In the genomic region with DNA sequence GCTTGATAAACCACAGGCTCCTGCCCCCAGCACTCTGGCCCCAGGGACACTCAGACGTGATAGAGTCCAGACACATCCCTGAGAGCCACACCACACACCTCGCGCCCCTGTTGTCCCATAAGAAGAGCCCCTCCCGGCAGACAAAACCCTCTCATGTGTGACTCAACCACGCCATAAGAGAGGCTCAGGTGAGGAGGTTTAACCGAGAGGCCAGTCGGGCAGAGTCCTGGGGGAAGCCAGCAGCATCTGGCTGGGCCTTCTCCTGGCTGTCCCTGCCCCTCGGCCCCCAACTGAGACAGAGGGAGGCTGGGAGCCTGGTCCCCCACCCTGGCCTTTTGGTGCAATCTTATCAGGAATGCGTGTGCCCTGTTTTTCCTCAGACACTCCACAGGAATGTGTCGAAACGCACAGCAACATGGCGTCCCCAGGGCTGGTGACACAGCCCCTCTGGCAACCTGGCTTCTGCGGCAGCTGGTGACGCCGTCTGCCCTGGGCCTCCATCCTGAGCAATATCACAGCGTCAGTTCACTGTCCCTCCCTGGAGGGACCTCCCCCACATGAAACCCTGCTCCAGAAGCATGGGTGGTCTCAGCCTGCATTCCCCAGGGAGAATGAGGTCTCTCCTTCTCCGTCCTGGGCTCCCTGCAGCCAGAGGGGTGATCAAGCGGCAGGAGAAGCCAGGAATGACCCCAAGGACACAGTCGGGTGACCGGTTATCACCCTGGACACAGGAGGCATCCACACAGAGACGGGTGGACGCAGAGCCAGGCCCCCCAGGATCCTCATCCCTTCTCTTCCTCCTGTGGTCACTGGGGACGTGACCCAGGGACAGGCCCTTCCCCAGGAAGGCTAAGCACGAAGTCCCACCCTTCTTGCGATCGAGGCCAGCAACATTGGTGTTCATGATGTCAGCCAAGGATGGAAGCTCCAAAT, we compare ENCODE assay signal across 16 cellular contexts.
"Had no signal": no experiment of that assay in that cellular context is flagged by ENCODE, and none has a peak within 500 bp of the region (broad histone marks: within the 10 kb centered on the region; RNA-seq: fewer than 3 reads in every experiment).

No MANE protein-coding gene starts in this region.

- H3K36me3 ChIP-seq: neutrophil had no signal

- H3K27ac Mint-ChIP-seq: activated CD8-positive, alpha-beta T cell treated with anti-CD3 and anti-CD28 coated beads, Interleukin-2, amount 10 ng/mL, durations not matched to agents 7 days and 5 days; activated T-helper 1 cell treated with anti-CD3 and anti-CD28 coated beads, Interleukin-12 subunit alpha, Interleukin-12 subunit beta, Interleukin-2, Interleukin-4 antibody, amounts not matched to agents 30 ng/mL and 10 ng/mL and 1 ng/mL, durations not matched to agents 14 hours and 24 hours and 36 hours; stimulated activated naive CD8-positive, alpha-beta T cell treated with anti-CD3 and anti-CD28 coated beads, Interleukin-15, Interleukin-2, amounts not matched to agents 100 ng/mL and 50 ng/mL, for 24 hours; T-helper 1 cell treated with Interleukin-12 subunit alpha and Interleukin-12 subunit beta and Interleukin-4 antibody, amounts not matched to agents 30 μg/mL and 1 μg/mL, for 36 hours had no signal

- H3K4me3 Mint-ChIP-seq: activated CD8-positive, alpha-beta T cell treated with anti-CD3 and anti-CD28 coated beads, Interleukin-2, amount 10 ng/mL, durations not matched to agents 7 days and 5 days; activated T-helper 1 cell treated with anti-CD3 and anti-CD28 coated beads, Interleukin-12 subunit alpha, Interleukin-12 subunit beta, Interleukin-2, Interleukin-4 antibody, amounts not matched to agents 30 ng/mL and 10 ng/mL and 1 ng/mL, durations not matched to agents 14 hours and 24 hours and 36 hours; stimulated activated naive CD8-positive, alpha-beta T cell treated with anti-CD3 and anti-CD28 coated beads, Interleukin-15, Interleukin-2, amounts not matched to agents 100 ng/mL and 50 ng/mL, for 24 hours; T-helper 1 cell treated with Interleukin-12 subunit alpha and Interleukin-12 subunit beta and Interleukin-4 antibody, amounts not matched to agents 30 μg/mL and 1 μg/mL, for 36 hours had no signal

- DNase-seq: activated CD4-positive, alpha-beta T cell treated with anti-CD3 and anti-CD28 coated beads for 4 hours; activated CD8-positive, alpha-beta memory T cell treated with anti-CD3 and anti-CD28 coated beads, Interleukin-2, amount 50 U/mL, for 48 hours; activated CD8-positive, alpha-beta T cell treated with anti-CD3 and anti-CD28 coated beads, Interleukin-2, amount 10 ng/mL, durations not matched to agents 7 days and 5 days; activated naive CD4-positive, alpha-beta T cell treated with Interleukin-2 at 50 U/mL for 16 hours; central memory CD4-positive, alpha-beta T cell; cortex of kidney; effector memory CD4-positive, alpha-beta T cell; hypothalamus; mammary epithelial cell; stimulated activated CD4-positive, alpha-beta T cell treated with anti-CD3 and anti-CD28 coated beads, Interleukin-4, amount 100 ng/mL, for 1 hour; stimulated activated CD8-positive, alpha-beta memory T cell treated with anti-CD3 and anti-CD28 coated beads, Interleukin-4, amount 100 ng/mL, for 48 hours had no signal

- ATAC-seq: activated CD8-positive, alpha-beta T cell treated with anti-CD3 and anti-CD28 coated beads, Interleukin-2, amount 10 ng/mL, durations not matched to agents 7 days and 5 days; SK-N-SH treated with all-trans-retinoic acid at 6 μM for 48 hours had no signal

- H3K27ac ChIP-seq: neutrophil had no signal

- H3K9me3 ChIP-seq: neutrophil had no signal
